In genomic region chr10:63522129-63522687, GRCh38 we compare ENCODE assay signal across 1 cellular context.
TF ChIP-seq lines count a peak whose summit lies in the region.

No MANE protein-coding gene starts in this region.

TF ChIP-seq in K562, 482 proteins besides CTCF, POLR2A, EP300 and RAD21 (continued from another document):
- TF ChIP-seq ZNF318 (IDR thresholded peaks at IDR 0.05; ENCODE audit: borderline replicate concordance in 1 of 2, low read depth in 1 of 2) (no peak), E2F5 (CRISPR knock-in tag; IDR thresholded peaks at IDR 0.05) (no peak), ZNF395 (CRISPR knock-in tag; IDR thresholded peaks at IDR 0.05) (no peak), KAT8 (IDR thresholded peaks at IDR 0.05; ENCODE audit: low read depth) (no peak), ARID1B (IDR thresholded peaks at IDR 0.05) (no peak), SMAD2 (IDR thresholded peaks at IDR 0.05; ENCODE audit: low read depth, low read length) (no peak), DPF2 (IDR thresholded peaks at IDR 0.05) (no peak), TRIM28 (IDR thresholded peaks at IDR 0.05) (no peak), MEF2A (IDR thresholded peaks at IDR 0.05; ENCODE audit: control insufficient read depth, low read depth, low read length) (no peak), GABPB1 (CRISPR knock-in tag; IDR thresholded peaks at IDR 0.05) (no peak), POLR2B (IDR thresholded peaks at IDR 0.05; ENCODE audit: low read depth, partially characterized antibody) (no peak)
- TF ChIP-seq, protein P1, sequence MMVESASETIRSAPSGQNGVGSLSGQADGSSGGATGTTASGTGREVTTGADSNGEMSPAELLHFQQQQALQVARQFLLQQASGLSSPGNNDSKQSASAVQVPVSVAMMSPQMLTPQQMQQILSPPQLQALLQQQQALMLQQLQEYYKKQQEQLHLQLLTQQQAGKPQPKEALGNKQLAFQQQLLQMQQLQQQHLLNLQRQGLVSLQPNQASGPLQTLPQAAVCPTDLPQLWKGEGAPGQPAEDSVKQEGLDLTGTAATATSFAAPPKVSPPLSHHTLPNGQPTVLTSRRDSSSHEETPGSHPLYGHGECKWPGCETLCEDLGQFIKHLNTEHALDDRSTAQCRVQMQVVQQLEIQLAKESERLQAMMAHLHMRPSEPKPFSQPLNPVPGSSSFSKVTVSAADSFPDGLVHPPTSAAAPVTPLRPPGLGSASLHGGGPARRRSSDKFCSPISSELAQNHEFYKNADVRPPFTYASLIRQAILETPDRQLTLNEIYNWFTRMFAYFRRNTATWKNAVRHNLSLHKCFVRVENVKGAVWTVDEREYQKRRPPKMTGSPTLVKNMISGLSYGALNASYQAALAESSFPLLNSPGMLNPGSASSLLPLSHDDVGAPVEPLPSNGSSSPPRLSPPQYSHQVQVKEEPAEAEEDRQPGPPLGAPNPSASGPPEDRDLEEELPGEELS (CRISPR knock-in tag; IDR thresholded peaks at IDR 0.05; ENCODE audit: borderline replicate concordance): peak; percentile 70; the same call in 1 of the 2 replicates
- TF ChIP-seq, protein P2, sequence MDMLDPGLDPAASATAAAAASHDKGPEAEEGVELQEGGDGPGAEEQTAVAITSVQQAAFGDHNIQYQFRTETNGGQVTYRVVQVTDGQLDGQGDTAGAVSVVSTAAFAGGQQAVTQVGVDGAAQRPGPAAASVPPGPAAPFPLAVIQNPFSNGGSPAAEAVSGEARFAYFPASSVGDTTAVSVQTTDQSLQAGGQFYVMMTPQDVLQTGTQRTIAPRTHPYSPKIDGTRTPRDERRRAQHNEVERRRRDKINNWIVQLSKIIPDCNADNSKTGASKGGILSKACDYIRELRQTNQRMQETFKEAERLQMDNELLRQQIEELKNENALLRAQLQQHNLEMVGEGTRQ (CRISPR knock-in tag; IDR thresholded peaks at IDR 0.05): no peak; the same call in 1 of the 2 replicates
